ENCODE assay signal across 27 cellular contexts in genomic region chr20:1204547-1204946, GRCh38. TPM values are rescaled to one million over a fixed set of nuclear protein-coding genes. Genes with fewer than 3 reads are reported as not detected.
DNase-seq lines count a peak whose midpoint lies in the region; ATAC-seq, FAIRE-seq and TF ChIP-seq lines count a peak whose summit lies in the region.
"Had no signal": no experiment of that assay in that cellular context is flagged by ENCODE, and none has a peak within 500 bp of the region (broad histone marks: within the 10 kb centered on the region; RNA-seq: fewer than 3 reads in every experiment).

No MANE protein-coding gene starts in this region.

- TF ChIP-seq CTCF in GM23338 (conservative IDR thresholded peaks at IDR 0.05; ENCODE audit: low read depth in 2 of 2) (no peak), K562 (IDR thresholded peaks at IDR 0.05 in 2 of 3, conservative IDR thresholded peaks at IDR 0.05 in 1 of 3; ENCODE audit: insufficient read depth in 2 of 3, low read depth in 1 of 3, low read length in 3 of 3) (no peak), left ventricle myocardium inferior (IDR thresholded peaks at IDR 0.05; ENCODE audit: borderline replicate concordance) (no peak), osteocyte (IDR thresholded peaks at IDR 0.05) (no peak)

- H3K27me3 Mint-ChIP-seq in GM23338 (ENCODE audit: insufficient read depth, low read depth, poor library complexity) = peaks cover 3% of the 10 kb centered on the region
- peaks cover 35% of the 10 kb centered on the region for H3K27me3 Mint-ChIP-seq in osteocyte (ENCODE audit: unreplicated experiment)

- no peaks in the 10 kb centered on the region for H3K9me3 ChIP-seq in K562 (replicated peaks; ENCODE audit: control insufficient read depth, insufficient read depth, low read depth, low read length)
- no peaks in the 10 kb centered on the region for H3K9me3 ChIP-seq in left ventricle myocardium inferior (replicated peaks)
- H3K9me3 ChIP-seq: Caco-2 had no signal

- H3K4me3 Mint-ChIP-seq in GM23338 = no peak overlapping the region
- no peak overlapping the region for H3K4me3 Mint-ChIP-seq in osteocyte (ENCODE audit: unreplicated experiment)
- H3K4me3 Mint-ChIP-seq: CD4-positive, alpha-beta memory T cell had no signal

- TF ChIP-seq RAD21 in K562 (CRISPR knock-in tag; conservative IDR thresholded peaks at IDR 0.05 in 1 of 2, IDR thresholded peaks at IDR 0.05 in 1 of 2) = no peak

- no peak overlapping the region for H3K27ac Mint-ChIP-seq in GM23338
- no peak overlapping the region for H3K27ac Mint-ChIP-seq in osteocyte (ENCODE audit: unreplicated experiment)
- H3K27ac Mint-ChIP-seq: CD4-positive, alpha-beta memory T cell had no signal

- H3K79me2 ChIP-seq in GM23338 (replicated peaks; ENCODE audit: insufficient read depth) (no peaks in the 10 kb centered on the region), K562 (ENCODE audit: control insufficient read depth, insufficient read depth, low read length) (no peaks in the 10 kb centered on the region)

- no peak for TF ChIP-seq POLR2A in K562 (conservative IDR thresholded peaks at IDR 0.05)

- FAIRE-seq in K562 (lab: Jason Lieb, UNC) = no peak
- FAIRE-seq: GM12891 had no signal

- no peaks in the 10 kb centered on the region for H3K4me1 Mint-ChIP-seq in GM23338
- H3K4me1 Mint-ChIP-seq in osteocyte (ENCODE audit: unreplicated experiment) = no peaks in the 10 kb centered on the region

- H3K4me3 ChIP-seq in GM23338 (no peak overlapping the region), K562 (no peak overlapping the region), left ventricle myocardium inferior (no peak overlapping the region)
- H3K4me3 ChIP-seq: PC-9 had no signal

- H3K4me1 ChIP-seq in GM23338 (ENCODE audit: insufficient read depth) = no peaks in the 10 kb centered on the region
- H3K4me1 ChIP-seq in K562 (replicated peaks in 1 of 2; ENCODE audit: control insufficient read depth in 2 of 2, insufficient read depth in 2 of 2, low read length in 2 of 2) = peaks cover 4 to 5% of the 10 kb centered on the region in 2 experiments; a peak in 3 of 5 replicates
- peaks cover 17% of the 10 kb centered on the region for H3K4me1 ChIP-seq in left ventricle myocardium inferior
- H3K4me1 ChIP-seq: Caco-2 had no signal

- no peaks in the 10 kb centered on the region for H3K9me3 Mint-ChIP-seq in GM23338
- H3K9me3 Mint-ChIP-seq in osteocyte (ENCODE audit: unreplicated experiment) = no peaks in the 10 kb centered on the region
- H3K9me3 Mint-ChIP-seq: CD4-positive, alpha-beta memory T cell had no signal

- no TSS peak for BruUV-seq in K562 (replicated peaks; lab: Mats Ljungman, UMichigan)

- no peak for DNase-seq in GM23338 (ENCODE audit: low spot score)
- DNase-seq in K562 (ENCODE audit: extremely low read depth in 1 of 4, low spot score in 3 of 4) = no peak
- DNase-seq in left ventricle myocardium inferior = peak; percentile 38
- DNase-seq in osteocyte (ENCODE audit: extremely low spot score, unreplicated experiment) = peak; percentile 69
- no peak for DNase-seq in activated naive CD4-positive, alpha-beta T cell (lab: John Stamatoyannopoulos, UW)
- DNase-seq in 8988T = no peak
- DNase-seq: C1 segment of cervical spinal cord; Caco-2; CD4-positive, alpha-beta memory T cell; DMS 273 treated with DMSO at 0.1 percent for 48 hours; DMS79 treated with DMSO at 0.1 percent for 48 hours; GF-D8; H7; MM.1S; NCI-H1694; NCI-H2081; NCI-H2227 treated with DMSO at 0.1 percent for 48 hours; NCI-H526 treated with DMSO at 0.1 percent for 48 hours; PC-9; SHP77 had no signal

- H3K4me2 ChIP-seq in GM23338 = no peak overlapping the region
- H3K4me2 ChIP-seq in K562 (ENCODE audit: insufficient read depth, low read length) = no peak overlapping the region
- H3K4me2 ChIP-seq: PC-9 had no signal

- peak; percentile 34; the same call in 2 of the 3 replicates for ATAC-seq in GM23338
- no peak for ATAC-seq in K562
- no peak for ATAC-seq in GM21367 (IDR thresholded peaks at IDR 0.05; ENCODE audit: unreplicated experiment)
- ATAC-seq in GM18498 (IDR thresholded peaks at IDR 0.05; ENCODE audit: unreplicated experiment) = no peak

- CTCF ChIA-PET in K562 (lab: Yijun Ruan, JAX; ENCODE audit: low intra/inter-chr PET ratio) = no interaction called here

- POLR2A ChIA-PET in K562 (lab: Yijun Ruan, JAX) = interaction anchor here (0.6 kb wide), 1 partner anchor 8 kb away, joined by 3 read pairs; no protein-coding TSS in a partner anchor

- no peaks in the 10 kb centered on the region; the same call in 1 of the 2 replicates for H4K20me1 ChIP-seq in GM23338 (replicated peaks; ENCODE audit: insufficient read depth)
- no peaks in the 10 kb centered on the region for H4K20me1 ChIP-seq in K562 (replicated peaks; ENCODE audit: control insufficient read depth, insufficient read depth, low read length)

- no peaks in the 10 kb centered on the region for H3F3A ChIP-seq in GM23338 (replicated peaks; ENCODE audit: low read depth)

- H3K9me1 ChIP-seq in K562 (ENCODE audit: control insufficient read depth, insufficient read depth, low read length) = no peaks in the 10 kb centered on the region

- H3K36me3 Mint-ChIP-seq in GM23338 (ENCODE audit: low read depth) (no peaks in the 10 kb centered on the region), osteocyte (ENCODE audit: unreplicated experiment) (no peaks in the 10 kb centered on the region)
- H3K36me3 Mint-ChIP-seq: CD4-positive, alpha-beta memory T cell had no signal

- H3K36me3 ChIP-seq in GM23338 (ENCODE audit: insufficient read depth) (no peaks in the 10 kb centered on the region), K562 (ENCODE audit: control insufficient read depth, insufficient read depth, low read length) (no peaks in the 10 kb centered on the region), left ventricle myocardium inferior (no peaks in the 10 kb centered on the region)

- H3K9ac ChIP-seq in K562 (ENCODE audit: insufficient read depth in 1 of 2, low read depth in 2 of 2, low read length in 2 of 2) = no peak overlapping the region

- H3K27ac ChIP-seq in GM23338 (ENCODE audit: low read depth) (no peak overlapping the region), K562 (ENCODE audit: extremely low read depth, low read depth, low read length) (no peak overlapping the region), left ventricle myocardium inferior (replicated peaks) (peak overlapping the region; percentile 69)
- H3K27ac ChIP-seq: PC-9 had no signal

- intact Hi-C loops in K562 (cut with micrococcal nuclease) = no loop called here
- intact Hi-C loops in left ventricle myocardium inferior (cut with micrococcal nuclease) = no loop called here

- no peak overlapping the region for H2AFZ ChIP-seq in GM23338
- H2AFZ ChIP-seq in K562 (ENCODE audit: low read depth, low read length) = no peak overlapping the region
- H2AFZ ChIP-seq: PC-9 had no signal

- in situ Hi-C loops in K562 (cut with MboI) = no loop called here

- H3K9me2 ChIP-seq in GM23338 (ENCODE audit: insufficient read depth) = no peaks in the 10 kb centered on the region

- H3K27me3 ChIP-seq in GM23338 (ENCODE audit: insufficient read depth) (no peaks in the 10 kb centered on the region), K562 (ENCODE audit: control insufficient read depth in 2 of 2, insufficient read depth in 2 of 2, low read length in 2 of 2) (no peaks in the 10 kb centered on the region), left ventricle myocardium inferior (ENCODE audit: low read depth) (peaks cover 2% of the 10 kb centered on the region)

- no peak for TF ChIP-seq EP300 in K562 (IDR thresholded peaks at IDR 0.05; ENCODE audit: low read length)

- WGBS in K562 (ENCODE audit: insufficient coverage, low coverage, missing lambda C conversion rate) = 63% methylated on average over 2 of the region's 3 CpGs

RNA-seq across cellular contexts. Expression of gene C20orf202, which starts 1.3 kb away (rescaled TPM):
- total RNA-seq in GM23338 (2014; rRNA removed; shearing (Covaris generic)) = not detected in 2 replicates
- polyA plus RNA-seq in GM23338 (2016; fragmentation: Nextera tagmentation; extraction: Ambion mirVana) (0.17 TPM in 1 of 2 replicates, not detected in the other), K562 (2011; rRNA removed) (0.24 and 0.49 TPM in 2 replicates), K562 (2014; fragmentation: Illumina TruSeq; extraction: Trizol) (0.18 TPM in 1 of 2 replicates, not detected in the other), K562 (2014; fragmentation: Nextera tagmentation; extraction: Ambion mirVana) (under 1 TPM; 0.03 to 0.06 TPM), K562 (2014; rRNA removed) (0.07 and 0.15 TPM in 2 replicates)
- 0.19 and 0.33 TPM in 2 replicates for total RNA-seq in K562 (2011; cell fraction: chromatin; rRNA removed; ENCODE audit: low replicate concordance)
- total RNA-seq in K562 (2011; cell fraction: nucleolus; rRNA removed) = not detected in 2 replicates
- not detected in 2 replicates for total RNA-seq in K562 (2011; cell fraction: nucleoplasm; rRNA removed)
- total RNA-seq in K562 (2014; rRNA removed) (not detected in 2 replicates), K562 (2014; rRNA removed; fragmentation: Illumina TruSeq; extraction: Trizol) (0.19 TPM in 1 of 2 replicates, not detected in the other), K562 (2015; rRNA removed; fragmentation: Illumina TruSeq; extraction: Trizol) (0.15 TPM in 1 of 2 replicates, not detected in the other), K562 (2021) (0.11 TPM in 1 of 2 replicates, not detected in the other), left ventricle myocardium inferior (0.41 TPM), osteocyte (not detected in 2 replicates)
- polyA plus RNA-seq in K562 (2011; cell fraction: cytosol; rRNA removed) = 0.25 TPM in 1 of 2 replicates, not detected in the other
- polyA plus RNA-seq in K562 (2011; cell fraction: nucleus; rRNA removed) = 0.27 and 0.74 TPM in 2 replicates
- polyA plus RNA-seq in K562 (2012) = 0.08 and 0.32 TPM in 2 replicates
- 0.45 TPM in 1 of 2 replicates, not detected in the other for polyA minus RNA-seq in K562 (2011; rRNA and poly(A)+ RNA removed)
- polyA minus RNA-seq in K562 (2011; cell fraction: cytosol; rRNA and poly(A)+ RNA removed) = not detected in 2 replicates
- polyA minus RNA-seq in K562 (2011; cell fraction: nucleus; rRNA and poly(A)+ RNA removed) = 0.13 TPM in 1 of 2 replicates, not detected in the other
- total RNA-seq: A673, Caco-2, H7, HT1080, PC-9, RPMI7951, SK-MEL-5 had no signal

RNA-seq across cellular contexts. Expression of gene TMEM74B, which starts 19.8 kb away (rescaled TPM):
- 3.6 and 4.8 TPM in 2 replicates for total RNA-seq in GM23338 (2014; rRNA removed; shearing (Covaris generic))
- polyA plus RNA-seq in GM23338 (2016; fragmentation: Nextera tagmentation; extraction: Ambion mirVana) (1.0 and 1.5 TPM in 2 replicates), K562 (2011; rRNA removed) (11.2 and 25.4 TPM in 2 replicates), K562 (2014; fragmentation: Illumina TruSeq; extraction: Trizol) (7.5 and 8.3 TPM in 2 replicates), K562 (2014; fragmentation: Nextera tagmentation; extraction: Ambion mirVana) (1 to 10 TPM in 1 of 2 experiments, under 1 TPM in 1; 0.24 to 1.2 TPM), K562 (2014; rRNA removed) (19.0 and 22.2 TPM in 2 replicates)
- total RNA-seq in K562 (2011; cell fraction: chromatin; rRNA removed; ENCODE audit: low replicate concordance) = 44.7 and 63.1 TPM in 2 replicates
- 47.8 and 49.7 TPM in 2 replicates for total RNA-seq in K562 (2011; cell fraction: nucleolus; rRNA removed)
- 53.6 and 55.5 TPM in 2 replicates for total RNA-seq in K562 (2011; cell fraction: nucleoplasm; rRNA removed)
- total RNA-seq in K562 (2014; rRNA removed) (14.9 and 18.4 TPM in 2 replicates), K562 (2014; rRNA removed; fragmentation: Illumina TruSeq; extraction: Trizol) (3.9 and 5.0 TPM in 2 replicates), K562 (2015; rRNA removed; fragmentation: Illumina TruSeq; extraction: Trizol) (6.7 and 7.5 TPM in 2 replicates), K562 (2021) (18.3 and 18.5 TPM in 2 replicates), left ventricle myocardium inferior (4.2 TPM), osteocyte (not detected in 2 replicates)
- 18.2 and 21.2 TPM in 2 replicates for polyA plus RNA-seq in K562 (2011; cell fraction: cytosol; rRNA removed)
- 170 and 177 TPM in 2 replicates for polyA plus RNA-seq in K562 (2011; cell fraction: nucleus; rRNA removed)
- 19.4 and 33.2 TPM in 2 replicates for polyA plus RNA-seq in K562 (2012)
- polyA minus RNA-seq in K562 (2011; rRNA and poly(A)+ RNA removed) = 4.1 and 4.2 TPM in 2 replicates
- polyA minus RNA-seq in K562 (2011; cell fraction: cytosol; rRNA and poly(A)+ RNA removed) = 5.7 and 7.6 TPM in 2 replicates
- 14.1 and 22.0 TPM in 2 replicates for polyA minus RNA-seq in K562 (2011; cell fraction: nucleus; rRNA and poly(A)+ RNA removed)
- total RNA-seq: A673; CD4-positive, alpha-beta memory T cell; RPMI7951 had no signal
- polyA plus RNA-seq: CD4-positive, alpha-beta memory T cell had no signal

RNA-seq across cellular contexts. Expression of gene RAD21L1, which starts 21.3 kb away (rescaled TPM):
- 0.10 TPM in 1 of 2 replicates, not detected in the other for total RNA-seq in GM23338 (2014; rRNA removed; shearing (Covaris generic))
- polyA plus RNA-seq in GM23338 (2016; fragmentation: Nextera tagmentation; extraction: Ambion mirVana) (0.38 and 0.95 TPM in 2 replicates), K562 (2011; rRNA removed) (1.4 and 1.7 TPM in 2 replicates), K562 (2014; fragmentation: Illumina TruSeq; extraction: Trizol) (0.65 and 0.69 TPM in 2 replicates), K562 (2014; fragmentation: Nextera tagmentation; extraction: Ambion mirVana) (under 1 TPM in 1 of 2 experiments, not detected in 1; 0.17 TPM), K562 (2014; rRNA removed) (0.24 and 0.42 TPM in 2 replicates)
- total RNA-seq in K562 (2011; cell fraction: chromatin; rRNA removed; ENCODE audit: low replicate concordance) = 1.6 and 7.8 TPM in 2 replicates
- total RNA-seq in K562 (2011; cell fraction: nucleolus; rRNA removed) = 1.5 and 2.0 TPM in 2 replicates
- total RNA-seq in K562 (2011; cell fraction: nucleoplasm; rRNA removed) = 3.7 and 4.1 TPM in 2 replicates
- total RNA-seq in K562 (2014; rRNA removed) (0.45 TPM in 2 replicates), K562 (2014; rRNA removed; fragmentation: Illumina TruSeq; extraction: Trizol) (0.44 and 1.1 TPM in 2 replicates), K562 (2015; rRNA removed; fragmentation: Illumina TruSeq; extraction: Trizol) (0.23 and 0.29 TPM in 2 replicates), K562 (2021) (1.3 and 1.7 TPM in 2 replicates), left ventricle myocardium inferior (not detected), osteocyte (not detected in 2 replicates)
- polyA plus RNA-seq in K562 (2011; cell fraction: cytosol; rRNA removed) = 0.03 and 0.24 TPM in 2 replicates
- 0.82 and 1.4 TPM in 2 replicates for polyA plus RNA-seq in K562 (2011; cell fraction: nucleus; rRNA removed)
- 0.42 and 0.53 TPM in 2 replicates for polyA plus RNA-seq in K562 (2012)
- 2.1 and 2.6 TPM in 2 replicates for polyA minus RNA-seq in K562 (2011; rRNA and poly(A)+ RNA removed)
- 0.86 and 1.2 TPM in 2 replicates for polyA minus RNA-seq in K562 (2011; cell fraction: cytosol; rRNA and poly(A)+ RNA removed)
- polyA minus RNA-seq in K562 (2011; cell fraction: nucleus; rRNA and poly(A)+ RNA removed) = 2.0 and 3.7 TPM in 2 replicates
- total RNA-seq: A673, Caco-2, H7, PC-9 had no signal
- polyA plus RNA-seq: CD4-positive, alpha-beta memory T cell had no signal

Comparison
In these comparisons a context has a peak if more than half of its experiments do, and no peak if none do; other contexts are left out.
1. DNase-seq: peak in left ventricle myocardium inferior (single experiment) and osteocyte (single experiment); none in GM23338 (single experiment), K562 (0 of 4), activated naive CD4-positive, alpha-beta T cell (0 of 4) and 8988T (single experiment).